In genomic region chr16:88817785-88818609, GRCh38 we compare ENCODE assay signal across 27 cellular contexts. TPM values are rescaled to one million over a fixed set of nuclear protein-coding genes. Genes with fewer than 3 reads are reported as not detected.
DNase-seq lines count a peak whose midpoint lies in the region; ATAC-seq, FAIRE-seq and TF ChIP-seq lines count a peak whose summit lies in the region.
"Had no signal": no experiment of that assay in that cellular context is flagged by ENCODE, and none has a peak within 500 bp of the region (broad histone marks: within the 10 kb centered on the region; RNA-seq: fewer than 3 reads in every experiment).

No MANE protein-coding gene starts in this region.

- no peak overlapping the region for H3K4me3 Mint-ChIP-seq in naive thymus-derived CD4-positive, alpha-beta T cell
- H3K4me3 Mint-ChIP-seq: activated CD8-positive, alpha-beta T cell treated with anti-CD3 and anti-CD28 coated beads for 36 hours; CD8-positive, alpha-beta memory T cell; stimulated activated memory B cell treated with anti-CD40 and anti-IgM and Interleukin-4, amounts not matched to agents 10 μg/mL and 1 μg/mL and 100 μg/mL, for 72 hours; T-helper 2 cell treated with Interferon-gamma antibody and Interleukin-4, amounts not matched to agents 5 μg/mL and 100 μg/mL, for 36 hours had no signal

- H3K4me2 ChIP-seq in HCT116 (ENCODE audit: low read length) (no peak overlapping the region), GM12878 (ENCODE audit: control insufficient read depth, insufficient read depth) (no peak overlapping the region)

- H3K9ac ChIP-seq in HCT116 (ENCODE audit: low read length) (no peak overlapping the region), GM12878 (ENCODE audit: control insufficient read depth, insufficient read depth, low read length) (no peak overlapping the region)

- H3K27me3 ChIP-seq in HCT116 (ENCODE audit: insufficient read depth, low read length) (no peaks in the 10 kb centered on the region), GM12878 (replicated peaks in 1 of 2; ENCODE audit: control insufficient read depth in 2 of 2, insufficient read depth in 2 of 2, low read length in 1 of 2) (no peaks in the 10 kb centered on the region)
- H3K27me3 ChIP-seq in naive thymus-derived CD4-positive, alpha-beta T cell (ENCODE audit: control insufficient read depth in 2 of 2, insufficient read depth in 2 of 2, low read length in 2 of 2) = no peaks in the 10 kb centered on the region
- H3K27me3 ChIP-seq: body of pancreas, esophagus squamous epithelium, gastrocnemius medialis, pancreas had no signal

- TF ChIP-seq CTCF in HCT116 (IDR thresholded peaks at IDR 0.05 in 2 of 3, conservative IDR thresholded peaks at IDR 0.05 in 1 of 3; ENCODE audit: borderline replicate concordance in 1 of 3, insufficient read depth in 1 of 3, low read depth in 2 of 3, low read length in 2 of 3) (no peak), GM12878 (IDR thresholded peaks at IDR 0.05 in 2 of 3, conservative IDR thresholded peaks at IDR 0.05 in 1 of 3; ENCODE audit: control insufficient read depth in 2 of 3, extremely low read depth in 1 of 3, insufficient read depth in 1 of 3, low read depth in 3 of 3, low read length in 3 of 3) (no peak), GM13977 (IDR thresholded peaks at IDR 0.05; ENCODE audit: extremely low read depth, insufficient read depth, missing control alignments) (no peak)

- H2AFZ ChIP-seq in HCT116 (ENCODE audit: low read depth, low read length, poor library complexity, severe bottlenecking) (no peak overlapping the region), GM12878 (ENCODE audit: control insufficient read depth, low read depth, low read length) (no peak overlapping the region)

- TF ChIP-seq POLR2A in HCT116 (IDR thresholded peaks at IDR 0.05; ENCODE audit: borderline replicate concordance, extremely low read depth, insufficient read depth, insufficient read length) (no peak), GM12878 (IDR thresholded peaks at IDR 0.05; ENCODE audit: low read depth, low read length) (no peak; the same call in 1 of the 2 replicates)

- no peaks in the 10 kb centered on the region for H4K20me1 ChIP-seq in HCT116 (ENCODE audit: insufficient read depth)
- no peaks in the 10 kb centered on the region for H4K20me1 ChIP-seq in GM12878 (ENCODE audit: control insufficient read depth, insufficient read depth)

- H3K36me3 ChIP-seq in HCT116 (ENCODE audit: control insufficient read depth in 1 of 2, insufficient read depth in 2 of 2, low read length in 2 of 2) = no peaks in the 10 kb centered on the region
- H3K36me3 ChIP-seq in GM12878 (ENCODE audit: control insufficient read depth in 2 of 2, insufficient read depth in 2 of 2, low read length in 1 of 2) = no peaks in the 10 kb centered on the region
- peaks cover 0 to 23% (median 0%) of the 10 kb centered on the region in 3 experiments for H3K36me3 ChIP-seq in naive thymus-derived CD4-positive, alpha-beta T cell (ENCODE audit: control insufficient read depth in 2 of 3, insufficient read depth in 3 of 3, low read length in 3 of 3)
- H3K36me3 ChIP-seq: pancreas had no signal

- TF ChIP-seq EP300 in GM12878 (IDR thresholded peaks at IDR 0.05; ENCODE audit: borderline replicate concordance in 1 of 2, control insufficient read depth in 1 of 2, low read depth in 2 of 2, low read length in 2 of 2) = no peak

- FAIRE-seq in GM12878 (lab: Jason Lieb, UNC) = no peak
- FAIRE-seq: pancreas had no signal

- no peaks in the 10 kb centered on the region for H3K9me3 Mint-ChIP-seq in naive thymus-derived CD4-positive, alpha-beta T cell
- H3K9me3 Mint-ChIP-seq: activated CD8-positive, alpha-beta T cell treated with anti-CD3 and anti-CD28 coated beads for 36 hours; activated T-helper 2 cell treated with anti-CD3 and anti-CD28 coated beads, Interferon-gamma antibody, Interleukin-2, Interleukin-4, amounts not matched to agents 10 μg/mL and 5 μg/mL and 100 μg/mL, durations not matched to agents 14 hours and 24 hours and 36 hours; CD8-positive, alpha-beta memory T cell; IgD-negative memory B cell; neural crest cell; stimulated activated memory B cell treated with anti-CD40 and anti-IgM and Interleukin-4, amounts not matched to agents 10 μg/mL and 1 μg/mL and 100 μg/mL, for 72 hours; T-helper 2 cell treated with Interferon-gamma antibody and Interleukin-4, amounts not matched to agents 5 μg/mL and 100 μg/mL, for 36 hours had no signal

- 70% methylated on average over 41 of the region's 41 CpGs for WGBS in GM12878 (ENCODE audit: insufficient coverage, insufficient replicate concordance, low lambda C conversion rate, missing lambda C conversion rate)

- no peaks in the 10 kb centered on the region for H3K9me2 ChIP-seq in HCT116 (ENCODE audit: insufficient read depth)

- ATAC-seq in HCT116 = no peak
- no peak for ATAC-seq in GM12878
- no peak for ATAC-seq in naive thymus-derived CD4-positive, alpha-beta T cell
- ATAC-seq: activated CD8-positive, alpha-beta T cell treated with anti-CD3 and anti-CD28 coated beads for 36 hours; body of pancreas; gastrocnemius medialis; pancreas; stimulated activated memory B cell treated with anti-CD40 and anti-IgM and Interleukin-4, amounts not matched to agents 10 μg/mL and 1 μg/mL and 100 μg/mL, for 72 hours had no signal

- peaks cover 9 to 18% of the 10 kb centered on the region in 2 experiments for H3K4me1 ChIP-seq in HCT116 (ENCODE audit: control insufficient read depth in 1 of 2, insufficient read depth in 2 of 2, low read length in 2 of 2)
- H3K4me1 ChIP-seq in GM12878 (ENCODE audit: control insufficient read depth, insufficient read depth, low read length) = no peaks in the 10 kb centered on the region
- no peaks in the 10 kb centered on the region for H3K4me1 ChIP-seq in naive thymus-derived CD4-positive, alpha-beta T cell (ENCODE audit: control insufficient read depth in 2 of 2, insufficient read depth in 2 of 2, low read length in 2 of 2)
- H3K4me1 ChIP-seq: pancreas had no signal

- TF ChIP-seq RAD21 in HCT116 (IDR thresholded peaks at IDR 0.05; ENCODE audit: low read depth) (no peak), GM12878 (IDR thresholded peaks at IDR 0.05; ENCODE audit: insufficient read depth, low read depth, low read length) (no peak)

- H3K27ac Mint-ChIP-seq in naive thymus-derived CD4-positive, alpha-beta T cell = peak overlapping the region in 1 of 9 donors; percentile 41
- H3K27ac Mint-ChIP-seq: activated CD8-positive, alpha-beta T cell treated with anti-CD3 and anti-CD28 coated beads for 36 hours; activated T-helper 2 cell treated with anti-CD3 and anti-CD28 coated beads, Interferon-gamma antibody, Interleukin-2, Interleukin-4, amounts not matched to agents 10 μg/mL and 5 μg/mL and 100 μg/mL, durations not matched to agents 14 hours and 24 hours and 36 hours; CD8-positive, alpha-beta memory T cell; stimulated activated memory B cell treated with anti-CD40 and anti-IgM and Interleukin-4, amounts not matched to agents 10 μg/mL and 1 μg/mL and 100 μg/mL, for 72 hours; T-helper 2 cell treated with Interferon-gamma antibody and Interleukin-4, amounts not matched to agents 5 μg/mL and 100 μg/mL, for 36 hours had no signal

- no peaks in the 10 kb centered on the region for H3K27me3 Mint-ChIP-seq in naive thymus-derived CD4-positive, alpha-beta T cell
- H3K27me3 Mint-ChIP-seq: activated CD8-positive, alpha-beta T cell treated with anti-CD3 and anti-CD28 coated beads for 36 hours; IgD-negative memory B cell; stimulated activated memory B cell treated with anti-CD40 and anti-IgM and Interleukin-4, amounts not matched to agents 10 μg/mL and 1 μg/mL and 100 μg/mL, for 72 hours had no signal

- in situ Hi-C loops in GM12878 (cut with MboI) = no loop called here
- in situ Hi-C loops in GM13977 (cut with MboI; ENCODE audit: low pct_unique_long_range_greater_than_20kb, low sequenced_read_pairs, unreplicated experiment) = no loop called here

- H3K9me3 ChIP-seq in HCT116 (ENCODE audit: control insufficient read depth in 1 of 2, insufficient read depth in 1 of 2, low read depth in 1 of 2, low read length in 2 of 2) (no peaks in the 10 kb centered on the region), GM12878 (replicated peaks; ENCODE audit: control insufficient read depth, insufficient read depth, low read length) (no peaks in the 10 kb centered on the region)
- H3K9me3 ChIP-seq in naive thymus-derived CD4-positive, alpha-beta T cell (ENCODE audit: control insufficient read depth in 2 of 3, low read length in 3 of 3) = no peaks in the 10 kb centered on the region
- H3K9me3 ChIP-seq: body of pancreas, esophagus squamous epithelium, gastrocnemius medialis, pancreas had no signal

- intact Hi-C loops in HCT116 (cut with micrococcal nuclease) = loop anchor here (10.0 kb wide), 2 partner anchors 237 to 747 kb away; partner anchors contain the start of gene RPL13
- intact Hi-C loops in GM12878 (cut with micrococcal nuclease; ENCODE audit: unreplicated experiment) = no loop called here
- intact Hi-C loops in naive thymus-derived CD4-positive, alpha-beta T cell (cut with micrococcal nuclease) = no loop called here

- peaks cover 0 to 4% (median 0%) of the 10 kb centered on the region in 5 donors for H3K36me3 Mint-ChIP-seq in naive thymus-derived CD4-positive, alpha-beta T cell
- H3K36me3 Mint-ChIP-seq: IgD-negative memory B cell had no signal

- RAD21 ChIA-PET in HCT116 (lab: Charles Lee; ENCODE audit: low non-redundant PET in 1 of 2, low total read pairs in 2 of 2, uncharacterized antibody in 2 of 2, unreplicated experiment in 2 of 2) (no interaction called here), GM12878 (lab: Charles Lee; ENCODE audit: unreplicated experiment) (no interaction called here)

- POLR2A ChIA-PET in HCT116 (lab: Charles Lee) = no interaction called here
- POLR2A ChIA-PET in GM12878 (lab: Charles Lee) = no interaction called here
- POLR2A ChIA-PET in naive thymus-derived CD4-positive, alpha-beta T cell (lab: Charles Lee) = interaction anchor here (1.4 kb wide), 1 partner anchor 40 kb away, joined by 4 read pairs; no protein-coding TSS in a partner anchor

- H3K79me2 ChIP-seq in HCT116 (ENCODE audit: insufficient read depth, low read length) (no peaks in the 10 kb centered on the region), GM12878 (ENCODE audit: control insufficient read depth, insufficient read depth, low read length) (no peaks in the 10 kb centered on the region)

- DNase-seq in HCT116 (ENCODE audit: low read depth, low spot score) (no peak), GM12878 (ENCODE audit: low read depth, low spot score) (no peak), iris pigment epithelial cell (ENCODE audit: low read depth) (peak; percentile 34), GM13977 (ENCODE audit: low spot score) (no peak), NCI-H1436 treated with DMSO at 0.1 percent for 48 hours (lab: John Stamatoyannopoulos, UW) (no peak)
- no peak for DNase-seq in naive thymus-derived CD4-positive, alpha-beta T cell
- DNase-seq: ACHN; activated CD4-positive, alpha-beta T cell treated with anti-CD3 and anti-CD28 coated beads for 1 hour; activated CD8-positive, alpha-beta memory T cell treated with anti-CD3 and anti-CD28 coated beads, Interleukin-2, amount 50 U/mL, for 48 hours; activated CD8-positive, alpha-beta T cell treated with anti-CD3 and anti-CD28 coated beads for 36 hours; activated naive CD4-positive, alpha-beta T cell treated with anti-CD3 and anti-CD28 coated beads, Interleukin-2, amount 50 U/mL, for 16 hours; body of pancreas; CD8-positive, alpha-beta memory T cell; cerebellar nuclear complex; DMS 273 treated with DMSO at 0.1 percent for 48 hours; esophagus squamous epithelium; gastrocnemius medialis; NCI-H146; NCI-H774; substantia nigra had no signal

- H3K4me3 ChIP-seq in HCT116 (replicated peaks in 1 of 2; ENCODE audit: low read depth in 1 of 2, low read length in 2 of 2) = no peak overlapping the region
- H3K4me3 ChIP-seq in GM12878 = no peak overlapping the region
- no peak overlapping the region for H3K4me3 ChIP-seq in naive thymus-derived CD4-positive, alpha-beta T cell (ENCODE audit: low read length)
- H3K4me3 ChIP-seq: body of pancreas, esophagus squamous epithelium, gastrocnemius medialis, pancreas, skin epidermis had no signal

- BruUV-seq in HCT116 (replicated peaks; lab: Mats Ljungman, UMichigan) (no TSS peak), GM12878 (replicated peaks; lab: Mats Ljungman, UMichigan) (no TSS peak)

- H3K4me1 Mint-ChIP-seq in naive thymus-derived CD4-positive, alpha-beta T cell = peaks cover 0 to 4% (median 0%) of the 10 kb centered on the region in 7 donors
- H3K4me1 Mint-ChIP-seq: stimulated activated memory B cell treated with anti-CD40 and anti-IgM and Interleukin-4, amounts not matched to agents 10 μg/mL and 1 μg/mL and 100 μg/mL, for 72 hours had no signal

- CTCF ChIA-PET in HCT116 (lab: Charles Lee) = interaction anchor here (1.1 to 2.4 kb wide), 2 partner anchors 39 to 349 kb away, joined by 3 to 9 read pairs; partner anchors contain the start of genes GALNS and TRAPPC2L
- CTCF ChIA-PET in GM12878 (lab: Yijun Ruan, JAX) = interaction anchor here (1.2 to 1.5 kb wide), 2 partner anchors 39 to 398 kb away, joined by 3 to 6 read pairs; partner anchors contain the start of genes GALNS and TRAPPC2L
- CTCF ChIA-PET in naive thymus-derived CD4-positive, alpha-beta T cell (lab: Charles Lee) = interaction anchor here (0.8 kb wide), 1 partner anchor 392 kb away, joined by 3 read pairs; no protein-coding TSS in a partner anchor

- SMC1A ChIA-PET in GM12878 (lab: Charles Lee; ENCODE audit: uncharacterized antibody, unreplicated experiment) = no interaction called here

- no peak overlapping the region; the same call in 1 of the 2 replicates for H3K27ac ChIP-seq in HCT116 (ENCODE audit: low read depth, low read length)
- no peak overlapping the region for H3K27ac ChIP-seq in GM12878 (ENCODE audit: control insufficient read depth, insufficient read depth)
- no peak overlapping the region for H3K27ac ChIP-seq in naive thymus-derived CD4-positive, alpha-beta T cell (ENCODE audit: low read depth, low read length)
- H3K27ac ChIP-seq: body of pancreas, esophagus squamous epithelium, gastrocnemius medialis, pancreas, skin epidermis had no signal

RNA-seq across cellular contexts. Expression of gene APRT, which starts 6.3 kb away (rescaled TPM):
- total RNA-seq in HCT116 (2021; ENCODE audit: unreplicated experiment) (311 TPM), GM12878 (2014; rRNA removed) (308 and 348 TPM in 2 replicates), GM12878 (2014; rRNA removed; fragmentation: Illumina TruSeq; extraction: Trizol) (106 and 113 TPM in 2 replicates), GM12878 (2021) (219 and 234 TPM in 2 replicates)
- polyA plus RNA-seq in HCT116 (2012) = 329 and 349 TPM in 2 replicates
- 39.3 and 42.6 TPM in 2 replicates for total RNA-seq in GM12878 (2013; cell fraction: nucleolus; rRNA removed)
- polyA plus RNA-seq in GM12878 (2011; ENCODE audit: low read depth) = 71.1 TPM
- polyA plus RNA-seq in GM12878 (2011; rRNA removed) (39.6 and 95.7 TPM in 2 replicates), GM12878 (2014; fragmentation: Illumina TruSeq; extraction: Trizol) (8.6 and 46.2 TPM in 2 replicates), GM12878 (2014; fragmentation: Nextera tagmentation; extraction: Ambion mirVana) (100 to 1,000 TPM in 1 of 2 experiments, 10 to 100 TPM in 1; 30.6 to 100 TPM), GM12878 (2014; rRNA removed) (278 and 338 TPM in 2 replicates), GM12878 (2016; fragmentation: Nextera tagmentation; extraction: Ambion mirVana) (100 to 1,000 TPM; 446 to 495 TPM)
- polyA plus RNA-seq in GM12878 (2011; cell fraction: cytosol; rRNA removed) = 75.8 and 141 TPM in 2 replicates
- polyA plus RNA-seq in GM12878 (2011; cell fraction: nucleus; rRNA removed) = 107 and 109 TPM in 2 replicates
- polyA plus RNA-seq in GM12878 (2012) = 148 and 153 TPM in 2 replicates
- 11.7 and 28.6 TPM in 2 replicates for polyA minus RNA-seq in GM12878 (2011; rRNA and poly(A)+ RNA removed)
- polyA minus RNA-seq in GM12878 (2011; cell fraction: cytosol; rRNA and poly(A)+ RNA removed) = 42.0 and 50.9 TPM in 2 replicates
- 22.0 and 30.6 TPM in 2 replicates for polyA minus RNA-seq in GM12878 (2011; cell fraction: nucleus; rRNA and poly(A)+ RNA removed)
- 100 to 1,000 TPM; 134 to 178 (median 161) TPM for total RNA-seq in naive thymus-derived CD4-positive, alpha-beta T cell
- 100 to 1,000 TPM; 446 to 513 TPM for polyA plus RNA-seq in naive thymus-derived CD4-positive, alpha-beta T cell

RNA-seq across cellular contexts. Expression of gene CDT1, which starts 14.4 kb away (rescaled TPM):
- total RNA-seq in HCT116 (2021; ENCODE audit: unreplicated experiment) = 160 TPM
- polyA plus RNA-seq in HCT116 (2012) = 123 and 132 TPM in 2 replicates
- 10.9 and 14.9 TPM in 2 replicates for total RNA-seq in GM12878 (2013; cell fraction: nucleolus; rRNA removed)
- 40.4 and 59.3 TPM in 2 replicates for total RNA-seq in GM12878 (2014; rRNA removed)
- 6.5 and 8.5 TPM in 2 replicates for total RNA-seq in GM12878 (2014; rRNA removed; fragmentation: Illumina TruSeq; extraction: Trizol)
- 87.6 and 90.0 TPM in 2 replicates for total RNA-seq in GM12878 (2021)
- 8.4 TPM for polyA plus RNA-seq in GM12878 (2011; ENCODE audit: low read depth)
- 3.3 and 9.0 TPM in 2 replicates for polyA plus RNA-seq in GM12878 (2011; rRNA removed)
- 24.4 and 33.2 TPM in 2 replicates for polyA plus RNA-seq in GM12878 (2011; cell fraction: cytosol; rRNA removed)
- polyA plus RNA-seq in GM12878 (2011; cell fraction: nucleus; rRNA removed) = 26.7 and 44.2 TPM in 2 replicates
- 39.9 and 49.2 TPM in 2 replicates for polyA plus RNA-seq in GM12878 (2012)
- polyA plus RNA-seq in GM12878 (2014; fragmentation: Illumina TruSeq; extraction: Trizol) = 1.3 and 4.3 TPM in 2 replicates
- polyA plus RNA-seq in GM12878 (2014; fragmentation: Nextera tagmentation; extraction: Ambion mirVana) = 1 to 10 TPM in 1 of 2 experiments, under 1 TPM in 1; 0.50 to 1.9 TPM
- 37.7 and 58.6 TPM in 2 replicates for polyA plus RNA-seq in GM12878 (2014; rRNA removed)
- polyA plus RNA-seq in GM12878 (2016; fragmentation: Nextera tagmentation; extraction: Ambion mirVana) = 10 to 100 TPM in 1 of 2 experiments, 1 to 10 TPM in 1; 5.7 to 41.3 TPM
- polyA minus RNA-seq in GM12878 (2011; rRNA and poly(A)+ RNA removed) = 8.9 and 34.4 TPM in 2 replicates
- polyA minus RNA-seq in GM12878 (2011; cell fraction: cytosol; rRNA and poly(A)+ RNA removed) = 37.6 and 54.5 TPM in 2 replicates
- 8.5 and 22.1 TPM in 2 replicates for polyA minus RNA-seq in GM12878 (2011; cell fraction: nucleus; rRNA and poly(A)+ RNA removed)
- total RNA-seq in naive thymus-derived CD4-positive, alpha-beta T cell = 10 to 100 TPM in 1 of 5 experiments, 1 to 10 TPM in 1, under 1 TPM in 2, not detected in 1; 0.35 to 79.2 (median 1.6) TPM
- polyA plus RNA-seq in naive thymus-derived CD4-positive, alpha-beta T cell = under 1 TPM; 0.09 to 0.19 TPM

RNA-seq across cellular contexts. Expression of gene PIEZO1, which starts 33.0 kb away (rescaled TPM):
- total RNA-seq in HCT116 (2021; ENCODE audit: unreplicated experiment) (224 TPM), GM12878 (2014; rRNA removed) (96.3 and 106 TPM in 2 replicates), GM12878 (2014; rRNA removed; fragmentation: Illumina TruSeq; extraction: Trizol) (21.8 and 30.6 TPM in 2 replicates), GM12878 (2021) (146 and 169 TPM in 2 replicates)
- 198 and 280 TPM in 2 replicates for polyA plus RNA-seq in HCT116 (2012)
- total RNA-seq in GM12878 (2013; cell fraction: nucleolus; rRNA removed) = 218 and 234 TPM in 2 replicates
- polyA plus RNA-seq in GM12878 (2011; ENCODE audit: low read depth) = 55.6 TPM
- polyA plus RNA-seq in GM12878 (2011; rRNA removed) (15.2 and 28.0 TPM in 2 replicates), GM12878 (2014; fragmentation: Illumina TruSeq; extraction: Trizol) (17.0 and 39.9 TPM in 2 replicates), GM12878 (2014; fragmentation: Nextera tagmentation; extraction: Ambion mirVana) (1 to 10 TPM; 1.3 to 7.2 TPM), GM12878 (2014; rRNA removed) (116 and 167 TPM in 2 replicates), GM12878 (2016; fragmentation: Nextera tagmentation; extraction: Ambion mirVana) (10 to 100 TPM; 31.1 to 35.6 TPM)
- 47.6 and 77.5 TPM in 2 replicates for polyA plus RNA-seq in GM12878 (2011; cell fraction: cytosol; rRNA removed)
- polyA plus RNA-seq in GM12878 (2011; cell fraction: nucleus; rRNA removed) = 493 and 679 TPM in 2 replicates
- polyA plus RNA-seq in GM12878 (2012) = 77.9 and 106 TPM in 2 replicates
- 39.4 and 60.9 TPM in 2 replicates for polyA minus RNA-seq in GM12878 (2011; rRNA and poly(A)+ RNA removed)
- 27.0 and 30.1 TPM in 2 replicates for polyA minus RNA-seq in GM12878 (2011; cell fraction: cytosol; rRNA and poly(A)+ RNA removed)
- polyA minus RNA-seq in GM12878 (2011; cell fraction: nucleus; rRNA and poly(A)+ RNA removed) = 81.4 and 144 TPM in 2 replicates
- total RNA-seq in naive thymus-derived CD4-positive, alpha-beta T cell = 100 to 1,000 TPM in 4 of 5 experiments, 10 to 100 TPM in 1; 84.5 to 237 (median 124) TPM
- 10 to 100 TPM in 1 of 2 donors, 1 to 10 TPM in 1; 3.6 to 12.2 TPM for polyA plus RNA-seq in naive thymus-derived CD4-positive, alpha-beta T cell

RNA-seq across cellular contexts. Expression of gene GALNS, which starts 38.8 kb away (rescaled TPM):
- total RNA-seq in HCT116 (2021; ENCODE audit: unreplicated experiment) = 44.6 TPM
- polyA plus RNA-seq in HCT116 (2012) = 22.7 and 24.3 TPM in 2 replicates
- total RNA-seq in GM12878 (2013; cell fraction: nucleolus; rRNA removed) = 64.8 and 87.4 TPM in 2 replicates
- total RNA-seq in GM12878 (2014; rRNA removed) = 4.0 and 5.1 TPM in 2 replicates
- 3.7 and 4.3 TPM in 2 replicates for total RNA-seq in GM12878 (2014; rRNA removed; fragmentation: Illumina TruSeq; extraction: Trizol)
- total RNA-seq in GM12878 (2021) = 9.6 and 12.4 TPM in 2 replicates
- 6.4 TPM for polyA plus RNA-seq in GM12878 (2011; ENCODE audit: low read depth)
- polyA plus RNA-seq in GM12878 (2011; rRNA removed) = 3.5 and 4.2 TPM in 2 replicates
- 3.5 and 3.9 TPM in 2 replicates for polyA plus RNA-seq in GM12878 (2011; cell fraction: cytosol; rRNA removed)
- polyA plus RNA-seq in GM12878 (2011; cell fraction: nucleus; rRNA removed) = 21.1 and 23.2 TPM in 2 replicates
- polyA plus RNA-seq in GM12878 (2012) = 8.5 and 8.8 TPM in 2 replicates
- 2.6 and 6.0 TPM in 2 replicates for polyA plus RNA-seq in GM12878 (2014; fragmentation: Illumina TruSeq; extraction: Trizol)
- under 1 TPM; 0.37 to 0.95 TPM for polyA plus RNA-seq in GM12878 (2014; fragmentation: Nextera tagmentation; extraction: Ambion mirVana)
- 8.1 and 9.5 TPM in 2 replicates for polyA plus RNA-seq in GM12878 (2014; rRNA removed)
- 1 to 10 TPM; 5.6 to 6.5 TPM for polyA plus RNA-seq in GM12878 (2016; fragmentation: Nextera tagmentation; extraction: Ambion mirVana)
- polyA minus RNA-seq in GM12878 (2011; rRNA and poly(A)+ RNA removed) = 3.1 and 10.6 TPM in 2 replicates
- 1.1 and 3.3 TPM in 2 replicates for polyA minus RNA-seq in GM12878 (2011; cell fraction: cytosol; rRNA and poly(A)+ RNA removed)
- polyA minus RNA-seq in GM12878 (2011; cell fraction: nucleus; rRNA and poly(A)+ RNA removed) = 10.0 and 19.4 TPM in 2 replicates
- 10 to 100 TPM; 48.6 to 64.3 (median 57.5) TPM for total RNA-seq in naive thymus-derived CD4-positive, alpha-beta T cell
- polyA plus RNA-seq in naive thymus-derived CD4-positive, alpha-beta T cell = 10 to 100 TPM in 1 of 2 donors, 1 to 10 TPM in 1; 9.8 to 11.1 TPM

RNA-seq across cellular contexts. Expression of gene TRAPPC2L, which starts 38.9 kb away (rescaled TPM):
- 94.1 TPM for total RNA-seq in HCT116 (2021; ENCODE audit: unreplicated experiment)
- 141 and 162 TPM in 2 replicates for polyA plus RNA-seq in HCT116 (2012)
- 23.0 and 27.4 TPM in 2 replicates for total RNA-seq in GM12878 (2013; cell fraction: nucleolus; rRNA removed)
- 66.3 and 73.0 TPM in 2 replicates for total RNA-seq in GM12878 (2014; rRNA removed)
- 52.8 and 56.3 TPM in 2 replicates for total RNA-seq in GM12878 (2014; rRNA removed; fragmentation: Illumina TruSeq; extraction: Trizol)
- 69.6 and 70.7 TPM in 2 replicates for total RNA-seq in GM12878 (2021)
- polyA plus RNA-seq in GM12878 (2011; ENCODE audit: low read depth) = 120 TPM
- polyA plus RNA-seq in GM12878 (2011; rRNA removed) = 71.0 and 158 TPM in 2 replicates
- 97.6 and 110 TPM in 2 replicates for polyA plus RNA-seq in GM12878 (2011; cell fraction: cytosol; rRNA removed)
- polyA plus RNA-seq in GM12878 (2011; cell fraction: nucleus; rRNA removed) = 55.1 and 62.1 TPM in 2 replicates
- 62.8 and 86.2 TPM in 2 replicates for polyA plus RNA-seq in GM12878 (2012)
- 64.0 and 79.3 TPM in 2 replicates for polyA plus RNA-seq in GM12878 (2014; fragmentation: Illumina TruSeq; extraction: Trizol)
- 100 to 1,000 TPM; 337 to 363 TPM for polyA plus RNA-seq in GM12878 (2014; fragmentation: Nextera tagmentation; extraction: Ambion mirVana)
- 67.0 and 105 TPM in 2 replicates for polyA plus RNA-seq in GM12878 (2014; rRNA removed)
- polyA plus RNA-seq in GM12878 (2016; fragmentation: Nextera tagmentation; extraction: Ambion mirVana) = 100 to 1,000 TPM; 189 to 221 TPM
- polyA minus RNA-seq in GM12878 (2011; rRNA and poly(A)+ RNA removed) = 28.0 and 32.8 TPM in 2 replicates
- polyA minus RNA-seq in GM12878 (2011; cell fraction: cytosol; rRNA and poly(A)+ RNA removed) = 9.6 and 15.1 TPM in 2 replicates
- 26.0 and 35.4 TPM in 2 replicates for polyA minus RNA-seq in GM12878 (2011; cell fraction: nucleus; rRNA and poly(A)+ RNA removed)
- total RNA-seq in naive thymus-derived CD4-positive, alpha-beta T cell = 10 to 100 TPM; 32.3 to 73.4 (median 60.1) TPM
- 100 to 1,000 TPM in 1 of 2 donors, 10 to 100 TPM in 1; 96.8 to 112 TPM for polyA plus RNA-seq in naive thymus-derived CD4-positive, alpha-beta T cell

Comparison
In these comparisons a context has a peak if more than half of its experiments do, and no peak if none do; other contexts are left out.
1. Of the 18 proteins assayed by ChIP-seq in both GM12878 and HCT116: peak only in GM12878: none; only in HCT116: POLR2AphosphoS5; in both: none; in neither: 17.